15 cellular contexts compared by ENCODE assay signal in the genomic region with DNA sequence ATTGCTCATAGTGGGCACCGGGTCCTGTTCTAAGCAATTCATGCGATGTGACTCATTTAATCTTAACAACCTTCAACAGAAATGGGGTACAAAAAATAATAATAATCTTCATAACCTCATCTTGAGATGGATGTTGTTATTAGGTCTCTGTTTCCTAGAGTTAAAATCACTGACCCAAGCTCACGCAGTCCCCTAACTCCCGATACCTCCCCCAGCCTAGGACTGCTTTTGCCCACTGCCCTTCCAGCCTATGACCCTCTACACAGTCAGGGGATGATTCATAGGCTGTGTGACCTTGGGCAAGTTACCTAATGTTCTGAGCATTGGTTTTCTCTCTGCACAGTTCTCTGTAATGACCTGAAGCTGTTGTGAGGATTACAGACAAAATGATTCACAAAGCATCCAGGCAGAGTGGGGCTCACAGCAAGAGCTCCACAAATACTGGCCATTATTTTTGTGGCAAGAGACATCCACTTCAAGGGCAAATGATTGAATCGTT. TPM values are rescaled to one million over a fixed set of nuclear protein-coding genes. Genes with fewer than 3 reads are reported as not detected.
A peak's percentile ranks its signal among the peaks of the same experiment; 100 is the strongest.
DNase-seq lines count a peak whose midpoint lies in the region; ATAC-seq and TF ChIP-seq lines count a peak whose summit lies in the region.
"Had no signal": no experiment of that assay in that cellular context is flagged by ENCODE, and none has a peak within 500 bp of the region (broad histone marks: within the 10 kb centered on the region; RNA-seq: fewer than 3 reads in every experiment).

No MANE protein-coding gene starts in this region.

- TF ChIP-seq CTCF in left ventricle myocardium inferior (IDR thresholded peaks at IDR 0.05; ENCODE audit: borderline replicate concordance) (peak; percentile 3), WTC11 (IDR thresholded peaks at IDR 0.05) (peak; percentile 10)

- no peaks in the 10 kb centered on the region for H3K9me3 ChIP-seq in left ventricle myocardium inferior (replicated peaks)
- H3K9me3 ChIP-seq: tibial artery had no signal

- H3K27me3 Mint-ChIP-seq in WTC11 (ENCODE audit: low read depth) = no peaks in the 10 kb centered on the region; the same call in 1 of the 2 replicates
- H3K27me3 Mint-ChIP-seq in activated T-cell treated with anti-CD3 and anti-CD28 coated beads, Interleukin-2, amount 50 U/mL, for 4 hours (ENCODE audit: low read depth) = peaks cover 47% of the 10 kb centered on the region

- peaks cover 47% of the 10 kb centered on the region for H3K27me3 ChIP-seq in left ventricle myocardium inferior (ENCODE audit: low read depth)

- ATAC-seq in Right ventricle myocardium superior (ENCODE audit: poor library complexity) (no peak), WTC11 (peak; percentile 45)
- ATAC-seq in activated T-cell treated with anti-CD3 and anti-CD28 coated beads, Interleukin-2, amount 50 U/mL, for 4 hours = no peak

- intact Hi-C loops in left ventricle myocardium inferior (cut with micrococcal nuclease) = no loop called here
- intact Hi-C loops in Right ventricle myocardium superior (cut with DNase I) = no loop called here

- no peak overlapping the region for H3K4me3 ChIP-seq in left ventricle myocardium inferior
- H3K4me3 ChIP-seq: spleen, tibial artery had no signal

- no peaks in the 10 kb centered on the region for H3K9me3 Mint-ChIP-seq in WTC11
- H3K9me3 Mint-ChIP-seq in activated T-cell treated with anti-CD3 and anti-CD28 coated beads, Interleukin-2, amount 50 U/mL, for 4 hours = no peaks in the 10 kb centered on the region
- H3K9me3 Mint-ChIP-seq: activated CD4-positive, alpha-beta memory T cell treated with anti-CD3 and anti-CD28 coated beads, Interleukin-2, amount 10 ng/mL, durations not matched to agents 7 days and 5 days; nephron; T-helper 1 cell treated with Interleukin-12 subunit alpha and Interleukin-12 subunit beta and Interleukin-4 antibody, amounts not matched to agents 30 μg/mL and 1 μg/mL, for 36 hours had no signal

- DNase-seq in left ventricle myocardium inferior (no peak), Right ventricle myocardium superior (no peak), WTC11 (ENCODE audit: low spot score) (no peak), kidney tubule cell (ENCODE audit: low spot score) (peak; percentile 47), GF-D8 (lab: John Stamatoyannopoulos, UW) (no peak), iPS-NIHi11 (ENCODE audit: low spot score) (no peak), NCI-H446 (lab: John Stamatoyannopoulos, UW) (no peak)
- no peak for DNase-seq in activated T-cell treated with anti-CD3 and anti-CD28 coated beads, Interleukin-2, amount 50 U/mL, for 4 hours
- DNase-seq: activated naive CD4-positive, alpha-beta T cell; spleen; tibial artery had no signal

- H3K27ac Mint-ChIP-seq in WTC11 = no peak overlapping the region
- H3K27ac Mint-ChIP-seq: activated CD4-positive, alpha-beta memory T cell treated with anti-CD3 and anti-CD28 coated beads, Interleukin-2, amount 10 ng/mL, durations not matched to agents 7 days and 5 days; nephron; T-helper 1 cell treated with Interleukin-12 subunit alpha and Interleukin-12 subunit beta and Interleukin-4 antibody, amounts not matched to agents 30 μg/mL and 1 μg/mL, for 36 hours had no signal

- no peak overlapping the region for H3K27ac ChIP-seq in left ventricle myocardium inferior (replicated peaks)
- H3K27ac ChIP-seq: spleen, tibial artery had no signal

- CTCF ChIA-PET in WTC11 (lab: Charles Lee) = interaction anchor here (0.7 to 3.4 kb wide), 31 partner anchors 8 to 162 kb away, joined by 3 to 38 read pairs (median 5); partner anchors contain the start of genes CASTOR1, MTFP1, RNF215 and SEC14L2

- POLR2A ChIA-PET in WTC11 (lab: Charles Lee) = no interaction called here

- no peaks in the 10 kb centered on the region for H3K4me1 ChIP-seq in left ventricle myocardium inferior
- H3K4me1 ChIP-seq: tibial artery had no signal

- no peaks in the 10 kb centered on the region for H3K36me3 ChIP-seq in left ventricle myocardium inferior
- H3K36me3 ChIP-seq: spleen, tibial artery had no signal

- peaks cover 7% of the 10 kb centered on the region for H3K4me1 Mint-ChIP-seq in WTC11
- peaks cover 18% of the 10 kb centered on the region for H3K4me1 Mint-ChIP-seq in activated T-cell treated with anti-CD3 and anti-CD28 coated beads, Interleukin-2, amount 50 U/mL, for 4 hours (ENCODE audit: low read depth)
- H3K4me1 Mint-ChIP-seq: nephron had no signal

- H3K36me3 Mint-ChIP-seq in WTC11 = no peaks in the 10 kb centered on the region
- H3K36me3 Mint-ChIP-seq in activated T-cell treated with anti-CD3 and anti-CD28 coated beads, Interleukin-2, amount 50 U/mL, for 4 hours (ENCODE audit: insufficient read depth) = no peaks in the 10 kb centered on the region

- no peak overlapping the region for H3K4me3 Mint-ChIP-seq in WTC11
- H3K4me3 Mint-ChIP-seq in activated T-cell treated with anti-CD3 and anti-CD28 coated beads, Interleukin-2, amount 50 U/mL, for 4 hours = no peak overlapping the region
- H3K4me3 Mint-ChIP-seq: activated CD4-positive, alpha-beta memory T cell treated with anti-CD3 and anti-CD28 coated beads, Interleukin-2, amount 10 ng/mL, durations not matched to agents 7 days and 5 days; T-helper 1 cell treated with Interleukin-12 subunit alpha and Interleukin-12 subunit beta and Interleukin-4 antibody, amounts not matched to agents 30 μg/mL and 1 μg/mL, for 36 hours had no signal

TF ChIP-seq in WTC11, 78 proteins besides CTCF, POLR2A, EP300 and RAD21:
- TF ChIP-seq ZBTB43 (CRISPR knock-in tag; IDR thresholded peaks at IDR 0.05) (no peak), TP53 (CRISPR knock-in tag; IDR thresholded peaks at IDR 0.05) (no peak), GABPB1 (CRISPR knock-in tag; IDR thresholded peaks at IDR 0.05) (no peak), ZNF219 (CRISPR knock-in tag; IDR thresholded peaks at IDR 0.05; ENCODE audit: borderline replicate concordance) (no peak), ZBTB21 (CRISPR knock-in tag; IDR thresholded peaks at IDR 0.05; ENCODE audit: borderline replicate concordance) (no peak), SOX15 (CRISPR knock-in tag; IDR thresholded peaks at IDR 0.05) (no peak)
- TF ChIP-seq, protein P1, sequence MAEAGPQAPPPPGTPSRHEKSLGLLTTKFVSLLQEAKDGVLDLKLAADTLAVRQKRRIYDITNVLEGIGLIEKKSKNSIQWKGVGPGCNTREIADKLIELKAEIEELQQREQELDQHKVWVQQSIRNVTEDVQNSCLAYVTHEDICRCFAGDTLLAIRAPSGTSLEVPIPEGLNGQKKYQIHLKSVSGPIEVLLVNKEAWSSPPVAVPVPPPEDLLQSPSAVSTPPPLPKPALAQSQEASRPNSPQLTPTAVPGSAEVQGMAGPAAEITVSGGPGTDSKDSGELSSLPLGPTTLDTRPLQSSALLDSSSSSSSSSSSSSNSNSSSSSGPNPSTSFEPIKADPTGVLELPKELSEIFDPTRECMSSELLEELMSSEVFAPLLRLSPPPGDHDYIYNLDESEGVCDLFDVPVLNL (CRISPR knock-in tag; IDR thresholded peaks at IDR 0.05; ENCODE audit: borderline replicate concordance, low read depth) = no peak
- TF ChIP-seq, protein P2, sequence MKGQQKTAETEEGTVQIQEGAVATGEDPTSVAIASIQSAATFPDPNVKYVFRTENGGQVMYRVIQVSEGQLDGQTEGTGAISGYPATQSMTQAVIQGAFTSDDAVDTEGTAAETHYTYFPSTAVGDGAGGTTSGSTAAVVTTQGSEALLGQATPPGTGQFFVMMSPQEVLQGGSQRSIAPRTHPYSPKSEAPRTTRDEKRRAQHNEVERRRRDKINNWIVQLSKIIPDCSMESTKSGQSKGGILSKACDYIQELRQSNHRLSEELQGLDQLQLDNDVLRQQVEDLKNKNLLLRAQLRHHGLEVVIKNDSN (CRISPR knock-in tag; IDR thresholded peaks at IDR 0.05) = no peak
- TF ChIP-seq, protein P3, sequence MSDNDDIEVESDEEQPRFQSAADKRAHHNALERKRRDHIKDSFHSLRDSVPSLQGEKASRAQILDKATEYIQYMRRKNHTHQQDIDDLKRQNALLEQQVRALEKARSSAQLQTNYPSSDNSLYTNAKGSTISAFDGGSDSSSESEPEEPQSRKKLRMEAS (CRISPR knock-in tag; IDR thresholded peaks at IDR 0.05) = no peak

RNA-seq across cellular contexts. Expression of gene MTFP1, which starts 19.9 kb away (rescaled TPM):
- 19.7 TPM for total RNA-seq in left ventricle myocardium inferior
- total RNA-seq in Right ventricle myocardium superior = 15.1 TPM
- total RNA-seq in WTC11 (2021) = 75.0 to 78.7 TPM (median 75.5 TPM) in 3 replicates
- total RNA-seq in activated T-cell treated with anti-CD3 and anti-CD28 coated beads, Interleukin-2, amount 50 U/mL, for 4 hours = 100 to 1,000 TPM in 1 of 3 donors, 10 to 100 TPM in 2; 97.0 to 113 (median 99.9) TPM

RNA-seq across cellular contexts. Expression of gene SEC14L3, which starts 26.3 kb away (rescaled TPM):
- total RNA-seq in left ventricle myocardium inferior (not detected), Right ventricle myocardium superior (not detected), WTC11 (2021) (not detected in 3 replicates)
- total RNA-seq in activated T-cell treated with anti-CD3 and anti-CD28 coated beads, Interleukin-2, amount 50 U/mL, for 4 hours = not detected
- total RNA-seq: fibroblast of villous mesenchyme, spleen had no signal

RNA-seq across cellular contexts. Expression of gene SEC14L2, which starts 48.7 kb away (rescaled TPM):
- total RNA-seq in left ventricle myocardium inferior = 1.2 TPM
- total RNA-seq in Right ventricle myocardium superior = 1.5 TPM
- total RNA-seq in WTC11 (2021) = 2.4 to 3.9 TPM (median 3.9 TPM) in 3 replicates
- 10 to 100 TPM; 10.4 to 13.2 (median 12.5) TPM for total RNA-seq in activated T-cell treated with anti-CD3 and anti-CD28 coated beads, Interleukin-2, amount 50 U/mL, for 4 hours

RNA-seq across cellular contexts. Expression of gene RNF215, which starts 58.3 kb away (rescaled TPM):
- total RNA-seq in left ventricle myocardium inferior (4.9 TPM), Right ventricle myocardium superior (4.3 TPM), WTC11 (2021) (25.4 to 28.6 TPM (median 27.6 TPM) in 3 replicates)
- 1 to 10 TPM; 3.9 to 5.1 (median 4.4) TPM for total RNA-seq in activated T-cell treated with anti-CD3 and anti-CD28 coated beads, Interleukin-2, amount 50 U/mL, for 4 hours
